ENCODE assay signal across 7 cellular contexts in genomic region chr19:45451850-45452387, GRCh38. TPM values are rescaled to one million over a fixed set of nuclear protein-coding genes. Genes with fewer than 3 reads are reported as not detected.
DNase-seq lines count a peak whose midpoint lies in the region; ATAC-seq and TF ChIP-seq lines count a peak whose summit lies in the region.
"Had no signal": no experiment of that assay in that cellular context is flagged by ENCODE, and none has a peak within 500 bp of the region (broad histone marks: within the 10 kb centered on the region; RNA-seq: fewer than 3 reads in every experiment).

No MANE protein-coding gene starts in this region.

- H3K4me3 Mint-ChIP-seq in activated T-cell treated with anti-CD3 and anti-CD28 coated beads, Interleukin-2, amount 50 U/mL, for 4 hours: peak overlapping the region; percentile 81

- ATAC-seq in activated T-cell treated with anti-CD3 and anti-CD28 coated beads, Interleukin-2, amount 50 U/mL, for 4 hours: no peak

- H3K9me3 Mint-ChIP-seq in activated T-cell treated with anti-CD3 and anti-CD28 coated beads, Interleukin-2, amount 50 U/mL, for 4 hours: no peaks in the 10 kb centered on the region

- peaks cover 60% of the 10 kb centered on the region for H3K4me1 Mint-ChIP-seq in activated T-cell treated with anti-CD3 and anti-CD28 coated beads, Interleukin-2, amount 50 U/mL, for 4 hours (ENCODE audit: low read depth)

- no peaks in the 10 kb centered on the region for H3K36me3 Mint-ChIP-seq in activated T-cell treated with anti-CD3 and anti-CD28 coated beads, Interleukin-2, amount 50 U/mL, for 4 hours (ENCODE audit: insufficient read depth)

- H3K9me3 ChIP-seq in esophagus muscularis mucosa (no peaks in the 10 kb centered on the region), suprapubic skin (no peaks in the 10 kb centered on the region)

- TF ChIP-seq POLR2A in esophagus muscularis mucosa (IDR thresholded peaks at IDR 0.05; ENCODE audit: low read depth) (no peak), suprapubic skin (IDR thresholded peaks at IDR 0.05) (no peak)

- WGBS in esophagus muscularis mucosa: 79% methylated on average over 12 of the region's 12 CpGs
- 64% methylated on average over 12 of the region's 12 CpGs for WGBS in suprapubic skin

- no peak for TF ChIP-seq EP300 in esophagus muscularis mucosa (IDR thresholded peaks at IDR 0.05)
- no peak for TF ChIP-seq EP300 in suprapubic skin (IDR thresholded peaks at IDR 0.05)

- TF ChIP-seq CTCF in esophagus muscularis mucosa (IDR thresholded peaks at IDR 0.05): no peak
- TF ChIP-seq CTCF in suprapubic skin (IDR thresholded peaks at IDR 0.05): no peak

- H3K27me3 ChIP-seq in esophagus muscularis mucosa (no peaks in the 10 kb centered on the region), suprapubic skin (no peaks in the 10 kb centered on the region)

- DNase-seq in activated T-cell treated with anti-CD3 and anti-CD28 coated beads, Interleukin-2, amount 50 U/mL, for 4 hours: no peak
- no peak for DNase-seq in activated T-cell treated with anti-CD3 and anti-CD28 coated beads, Interleukin-2, amount 50 U/mL, for 1 hour
- DNase-seq in esophagus muscularis mucosa (ENCODE audit: extremely low spot score): no peak
- no peak for DNase-seq in suprapubic skin (ENCODE audit: low spot score in 2 of 2)
- no peak for DNase-seq in NCI-H2081 treated with DMSO at 0.1 percent for 48 hours (lab: John Stamatoyannopoulos, UW)
- DNase-seq in occipital lobe (lab: John Stamatoyannopoulos, UW): no peak
- DNase-seq: NCI-H2081 had no signal

- intact Hi-C loops in esophagus muscularis mucosa (cut with DNase I): no loop called here

- no peaks in the 10 kb centered on the region for H3K27me3 Mint-ChIP-seq in activated T-cell treated with anti-CD3 and anti-CD28 coated beads, Interleukin-2, amount 50 U/mL, for 4 hours (ENCODE audit: low read depth)

- no peak overlapping the region for H3K4me3 ChIP-seq in esophagus muscularis mucosa
- H3K4me3 ChIP-seq in suprapubic skin: no peak overlapping the region

- peak overlapping the region; percentile 2 to 93 (median 88) for H3K27ac ChIP-seq in esophagus muscularis mucosa (replicated peaks in 1 of 4)
- peak overlapping the region; percentile 95 for H3K27ac ChIP-seq in suprapubic skin

- no peaks in the 10 kb centered on the region for H3K36me3 ChIP-seq in esophagus muscularis mucosa
- H3K36me3 ChIP-seq in suprapubic skin: no peaks in the 10 kb centered on the region

- peaks cover 34 to 71% (median 54%) of the 10 kb centered on the region in 4 donors for H3K4me1 ChIP-seq in esophagus muscularis mucosa
- peaks cover 69% of the 10 kb centered on the region for H3K4me1 ChIP-seq in suprapubic skin

RNA-seq across cellular contexts. Expression of gene FOSB, which starts 15.9 kb away (rescaled TPM):
- 10 to 100 TPM; 10.5 to 13.4 (median 13.2) TPM for total RNA-seq in activated T-cell treated with anti-CD3 and anti-CD28 coated beads, Interleukin-2, amount 50 U/mL, for 4 hours
- total RNA-seq in esophagus muscularis mucosa: 10 to 100 TPM in 2 of 4 donors, 1 to 10 TPM in 2; 2.2 to 25.2 (median 6.9) TPM
- total RNA-seq in suprapubic skin: 100 to 1,000 TPM; 326 to 676 (median 518) TPM
- 2.2 TPM for total RNA-seq in occipital lobe

RNA-seq across cellular contexts. Expression of gene ERCC1, which starts 28.2 kb away (rescaled TPM):
- total RNA-seq in activated T-cell treated with anti-CD3 and anti-CD28 coated beads, Interleukin-2, amount 50 U/mL, for 4 hours: 10 to 100 TPM; 68.0 to 86.2 (median 85.7) TPM
- 100 to 1,000 TPM in 1 of 4 donors, 10 to 100 TPM in 3; 62.8 to 102 (median 69.3) TPM for total RNA-seq in esophagus muscularis mucosa
- total RNA-seq in suprapubic skin: 100 to 1,000 TPM; 102 to 120 (median 106) TPM
- 51.2 TPM for total RNA-seq in occipital lobe

RNA-seq across cellular contexts. Expression of gene RTN2, which starts 44.9 kb away (rescaled TPM):
- 1 to 10 TPM in 2 of 3 donors, under 1 TPM in 1; 0.83 to 1.5 (median 1.5) TPM for total RNA-seq in activated T-cell treated with anti-CD3 and anti-CD28 coated beads, Interleukin-2, amount 50 U/mL, for 4 hours
- total RNA-seq in esophagus muscularis mucosa (10 to 100 TPM in 3 of 4 donors, 1 to 10 TPM in 1; 7.0 to 23.6 (median 17.2) TPM), suprapubic skin (10 to 100 TPM in 2 of 4 donors, 1 to 10 TPM in 2; 5.4 to 12.2 (median 10.7) TPM), occipital lobe (56.8 TPM)

RNA-seq across cellular contexts. Expression of gene POLR1G, which starts 45.5 kb away (rescaled TPM):
- 10 to 100 TPM; 45.2 to 57.3 (median 49.1) TPM for total RNA-seq in activated T-cell treated with anti-CD3 and anti-CD28 coated beads, Interleukin-2, amount 50 U/mL, for 4 hours
- total RNA-seq in esophagus muscularis mucosa: 1 to 10 TPM; 2.9 to 8.7 (median 6.0) TPM
- 10 to 100 TPM in 2 of 4 donors, 1 to 10 TPM in 2; 4.7 to 12.2 (median 8.0) TPM for total RNA-seq in suprapubic skin
- total RNA-seq in occipital lobe: 5.3 TPM

RNA-seq across cellular contexts. Expression of gene PPM1N, which starts 46.3 kb away (rescaled TPM):
- total RNA-seq in activated T-cell treated with anti-CD3 and anti-CD28 coated beads, Interleukin-2, amount 50 U/mL, for 4 hours: 1 to 10 TPM; 1.1 to 1.4 (median 1.3) TPM
- 1 to 10 TPM; 1.6 to 3.8 (median 3.0) TPM for total RNA-seq in esophagus muscularis mucosa
- 1 to 10 TPM; 2.9 to 6.3 (median 5.6) TPM for total RNA-seq in suprapubic skin
- 0.47 TPM for total RNA-seq in occipital lobe

Comparison
In these comparisons a context has a peak if more than half of its experiments do, and no peak if none do; other contexts are left out.
1. RNA of gene FOSB, which starts 15.9 kb away (total RNA-seq): 326 to 676 TPM in suprapubic skin; 10.5 to 13.4 TPM in activated T-cell treated with anti-CD3 and anti-CD28 coated beads, Interleukin-2, amount 50 U/mL, for 4 hours, 2.2 to 25.2 TPM in esophagus muscularis mucosa and 2.2 TPM in occipital lobe (single experiment); every median in the first group is over 10 times any median in the second.